In the genomic region with DNA sequence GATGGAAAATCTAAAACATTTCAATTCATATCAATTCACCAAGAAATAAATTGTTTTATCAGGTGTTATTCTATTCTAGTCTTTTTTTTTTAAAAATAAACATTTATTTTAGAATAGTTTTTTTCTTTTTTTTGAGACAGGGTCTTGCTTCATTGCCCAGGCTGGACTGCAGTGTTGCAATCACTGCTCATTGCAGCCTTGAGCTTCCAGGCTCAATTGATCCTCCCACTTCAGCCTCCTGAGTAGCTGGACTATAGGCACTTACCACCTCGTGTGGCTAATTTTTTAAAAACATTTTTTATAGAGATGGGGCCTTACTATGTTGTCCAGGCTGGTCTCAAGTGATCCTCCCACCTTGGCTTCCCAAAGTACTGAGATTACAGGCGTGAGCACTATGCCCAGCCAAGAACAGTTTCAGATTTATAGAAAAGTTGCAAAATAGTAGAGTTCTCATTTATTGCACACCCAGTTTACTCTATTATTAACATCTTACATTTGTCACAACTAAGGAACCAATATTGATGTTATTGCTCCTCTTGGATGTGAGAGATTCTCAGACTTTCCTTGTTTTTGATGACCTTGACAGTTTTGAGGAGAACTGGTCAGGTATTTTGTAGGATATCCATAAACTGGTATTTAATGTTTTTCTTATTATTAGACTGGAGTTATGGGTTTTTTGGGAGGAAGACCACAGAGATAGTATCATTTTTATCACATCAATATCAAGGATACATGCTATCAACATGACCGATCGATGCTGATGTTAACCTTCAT, we compare ENCODE assay signal across 8 cellular contexts.
"Had no signal": no experiment of that assay in that cellular context is flagged by ENCODE, and none has a peak within 500 bp of the region (broad histone marks: within the 10 kb centered on the region; RNA-seq: fewer than 3 reads in every experiment).

No MANE protein-coding gene starts in this region.

- ATAC-seq: GM23338 had no signal

- DNase-seq: H9, HCEC 1CT, HFFc6, KG1 had no signal

- H3K4me2 ChIP-seq: GM23338 had no signal

- H2AFZ ChIP-seq: GM23338 had no signal

- H3K27ac ChIP-seq: HL-60 had no signal

- FAIRE-seq: H1, H54 had no signal

- H3K4me3 ChIP-seq: GM23338 had no signal
